8 cellular contexts compared by ENCODE assay signal in genomic region chr15:88450125-88450798, GRCh38. TPM values are rescaled to one million over a fixed set of nuclear protein-coding genes. Genes with fewer than 3 reads are reported as not detected.
DNase-seq lines count a peak whose midpoint lies in the region; ATAC-seq and TF ChIP-seq lines count a peak whose summit lies in the region.

No MANE protein-coding gene starts in this region.

- peak; percentile 94 for TF ChIP-seq CTCF in WERI-Rb-1 (IDR thresholded peaks at IDR 0.05; ENCODE audit: low read depth, low read length)
- TF ChIP-seq CTCF in right lobe of liver (IDR thresholded peaks at IDR 0.05): peak; percentile 43 to 64 (median 52)

- peak; percentile 22 for DNase-seq in Caki2 (ENCODE audit: low read depth)
- peak; percentile 7 for DNase-seq in NCI-H1105 (lab: John Stamatoyannopoulos, UW)
- peak; percentile 91 for DNase-seq in WERI-Rb-1
- DNase-seq in cerebellar cortex (ENCODE audit: low spot score): peak; percentile 49
- DNase-seq in right lobe of liver: peak in 2 of 3 donors; percentile 35 to 49
- DNase-seq in stimulated activated CD8-positive, alpha-beta memory T cell treated with anti-CD3 and anti-CD28 coated beads, Interleukin-15, amount 100 ng/mL, for 1 hour (ENCODE audit: low read depth): peak; percentile 26

- H3K9me3 ChIP-seq in WERI-Rb-1 (ENCODE audit: severe bottlenecking) (no peaks in the 10 kb centered on the region), right lobe of liver (no peaks in the 10 kb centered on the region)

- H3K27me3 ChIP-seq in WERI-Rb-1 (ENCODE audit: insufficient read depth, low read depth, severe bottlenecking): no peaks in the 10 kb centered on the region
- peaks cover 0 to 3% of the 10 kb centered on the region in 2 donors for H3K27me3 ChIP-seq in right lobe of liver

- in situ Hi-C loops in Caki2 (cut with HindIII; ENCODE audit: low pct_unique_long_range_greater_than_20kb, low sequenced_read_pairs): no loop called here

- H3K4me3 ChIP-seq in WERI-Rb-1 (ENCODE audit: low read depth, low read length) (no peak overlapping the region), right lobe of liver (no peak overlapping the region)

- intact Hi-C loops in right lobe of liver (cut with DNase I): no loop called here

- no peak for TF ChIP-seq POLR2A in right lobe of liver (IDR thresholded peaks at IDR 0.05)

- H3K4me1 ChIP-seq in right lobe of liver: no peaks in the 10 kb centered on the region

- H3K36me3 ChIP-seq in WERI-Rb-1 (no peaks in the 10 kb centered on the region), right lobe of liver (no peaks in the 10 kb centered on the region)

- WGBS in right lobe of liver (ENCODE audit: insufficient coverage, low coverage, low lambda C conversion rate, missing lambda C conversion rate): 2% methylated on average over 11 of the region's 12 CpGs

- peak; percentile 56 for ATAC-seq in GM21447 (IDR thresholded peaks at IDR 0.05; ENCODE audit: unreplicated experiment)
- peak; percentile 42 to 64 (median 56) for ATAC-seq in right lobe of liver
- ATAC-seq in HG03457 (IDR thresholded peaks at IDR 0.05; ENCODE audit: unreplicated experiment): no peak

- no peak overlapping the region for H3K27ac ChIP-seq in WERI-Rb-1
- no peak overlapping the region for H3K27ac ChIP-seq in right lobe of liver

RNA-seq across cellular contexts. Expression of gene MRPL46, which starts 16.9 kb away (rescaled TPM):
- 38.5 and 53.3 TPM in 2 replicates for total RNA-seq in Caki2 (2014; rRNA removed; shearing (Covaris generic); ENCODE audit: low replicate concordance)
- 10 to 100 TPM; 25.4 to 38.4 (median 33.9) TPM for total RNA-seq in right lobe of liver

RNA-seq across cellular contexts. Expression of gene MRPS11, which starts 17.2 kb away (rescaled TPM):
- 70.5 and 85.1 TPM in 2 replicates for total RNA-seq in Caki2 (2014; rRNA removed; shearing (Covaris generic); ENCODE audit: low replicate concordance)
- 10 to 100 TPM; 25.4 to 38.0 (median 32.7) TPM for total RNA-seq in right lobe of liver

Comparison
In these comparisons a context has a peak if more than half of its experiments do, and no peak if none do; other contexts are left out.
1. DNase-seq: peak in every context shown above with its lines; median percentile 91 in WERI-Rb-1; 49 in cerebellar cortex; 42 in right lobe of liver; 26 in stimulated activated CD8-positive, alpha-beta memory T cell treated with anti-CD3 and anti-CD28 coated beads, Interleukin-15, amount 100 ng/mL, for 1 hour; 22 in Caki2; 7 in NCI-H1105.